Comparison of ENCODE assay signal across 9 cellular contexts in the genomic region with DNA sequence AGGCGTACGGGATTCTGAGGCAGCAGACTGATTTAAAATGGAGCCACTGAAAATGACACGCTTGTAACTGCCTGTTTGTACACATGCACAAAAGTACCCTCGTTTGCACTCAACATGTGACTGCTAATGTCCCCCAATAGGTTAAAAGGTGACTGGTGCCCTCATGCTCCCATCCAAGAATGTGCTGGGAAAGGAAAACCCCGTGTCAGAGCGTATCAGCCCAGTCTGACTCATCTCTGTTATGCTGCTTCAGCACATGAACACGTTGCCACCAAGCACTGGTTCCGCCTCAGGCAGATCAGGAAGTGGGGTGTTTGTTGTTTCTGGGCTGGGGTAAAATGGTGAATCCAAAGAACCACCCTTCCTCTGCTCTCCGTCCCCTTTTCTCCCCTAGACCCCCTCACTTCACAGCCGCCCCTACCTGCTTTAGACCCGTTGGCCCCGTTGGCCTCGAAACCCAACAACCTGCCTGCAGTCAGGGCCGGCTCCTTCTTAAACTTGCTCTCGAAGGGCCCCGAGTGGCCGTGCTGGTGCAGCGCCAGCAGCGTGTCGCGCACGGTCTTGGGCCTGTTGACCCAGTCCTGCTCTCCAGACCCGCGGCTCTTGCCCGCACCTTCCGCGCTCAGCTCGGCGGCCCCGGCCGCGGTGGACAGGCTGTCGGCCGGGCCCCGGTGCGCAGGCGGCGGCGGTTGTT. TPM values are rescaled to one million over a fixed set of nuclear protein-coding genes. Genes with fewer than 3 reads are reported as not detected.
DNase-seq lines count a peak whose midpoint lies in the region; ATAC-seq, FAIRE-seq and TF ChIP-seq lines count a peak whose summit lies in the region.
"Had no signal": no experiment of that assay in that cellular context is flagged by ENCODE, and none has a peak within 500 bp of the region (broad histone marks: within the 10 kb centered on the region; RNA-seq: fewer than 3 reads in every experiment).

No MANE protein-coding gene starts in this region.

- no peak for TF ChIP-seq RAD21 in Ishikawa (IDR thresholded peaks at IDR 0.05; ENCODE audit: low read depth)

- H3K4me1 ChIP-seq in CD4-positive, CD25-positive, alpha-beta regulatory T cell (ENCODE audit: control insufficient read depth, insufficient read depth, low read length, poor library complexity, severe bottlenecking) = peaks cover 72% of the 10 kb centered on the region
- H3K4me1 ChIP-seq in SJSA1 (replicated peaks) (peaks cover 64% of the 10 kb centered on the region), tibial artery (peaks cover 0 to 40% (median 23%) of the 10 kb centered on the region in 4 donors)

- H3K27ac Mint-ChIP-seq in CD4-positive, CD25-positive, alpha-beta regulatory T cell = peak overlapping the region; percentile 99 to 100 (median 99)

- ATAC-seq in CD4-positive, CD25-positive, alpha-beta regulatory T cell (ENCODE audit: low read depth in 2 of 2) = peak; percentile 53 to 58
- ATAC-seq in GM19467 (IDR thresholded peaks at IDR 0.05; ENCODE audit: unreplicated experiment) = peak; percentile 28

- no peak for TF ChIP-seq EP300 in Ishikawa (IDR thresholded peaks at IDR 0.05; ENCODE audit: borderline replicate concordance)

- peaks cover 15% of the 10 kb centered on the region for H3K36me3 ChIP-seq in CD4-positive, CD25-positive, alpha-beta regulatory T cell (ENCODE audit: control insufficient read depth, insufficient read depth, low read length)
- H3K36me3 ChIP-seq in SJSA1 (peaks cover 59% of the 10 kb centered on the region), tibial artery (peaks cover 22 to 31% (median 28%) of the 10 kb centered on the region in 3 donors)

- no peak for FAIRE-seq in frontal cortex (lab: Jason Lieb, UNC)
- FAIRE-seq: endometrium had no signal

- DNase-seq in CD4-positive, CD25-positive, alpha-beta regulatory T cell = peak; percentile 82 to 91 (median 83)
- peak; percentile 90 to 91 for DNase-seq in SJSA1 (ENCODE audit: low read depth in 1 of 2, low spot score in 2 of 2)
- peak in 3 of 4 experiments; percentile 28 to 66 (median 64) for DNase-seq in activated naive CD4-positive, alpha-beta T cell (lab: John Stamatoyannopoulos, UW)
- DNase-seq in frontal cortex (ENCODE audit: low spot score in 2 of 2) = peak; percentile 54 to 64
- DNase-seq in occipital lobe (lab: John Stamatoyannopoulos, UW) = peak; percentile 69
- DNase-seq in tibial artery = peak; percentile 90

- H3K4me1 Mint-ChIP-seq in CD4-positive, CD25-positive, alpha-beta regulatory T cell = peaks cover 36 to 60% (median 50%) of the 10 kb centered on the region in 4 donors

- no peaks in the 10 kb centered on the region for H3K27me3 ChIP-seq in CD4-positive, CD25-positive, alpha-beta regulatory T cell (ENCODE audit: control insufficient read depth, insufficient read depth, low read length)
- H3K27me3 ChIP-seq in SJSA1 (replicated peaks) (no peaks in the 10 kb centered on the region), tibial artery (no peaks in the 10 kb centered on the region)

- peak overlapping the region; percentile 99 for H3K4me3 ChIP-seq in CD4-positive, CD25-positive, alpha-beta regulatory T cell (ENCODE audit: low read depth, low read length)
- H3K4me3 ChIP-seq in SJSA1 (peak overlapping the region; percentile 71), tibial artery (peak overlapping the region; percentile 75 to 94)

- TF ChIP-seq CTCF in tibial artery (IDR thresholded peaks at IDR 0.05) = peak in 1 of 2 experiments; percentile 13

- intact Hi-C loops in tibial artery (cut with DNase I; ENCODE audit: low total_unique reads) = no loop called here

- H3K9me3 ChIP-seq in CD4-positive, CD25-positive, alpha-beta regulatory T cell (ENCODE audit: control insufficient read depth in 2 of 2, low read length in 2 of 2) = no peaks in the 10 kb centered on the region
- no peaks in the 10 kb centered on the region for H3K9me3 ChIP-seq in SJSA1 (replicated peaks)
- no peaks in the 10 kb centered on the region for H3K9me3 ChIP-seq in tibial artery

- H3K27ac ChIP-seq in CD4-positive, CD25-positive, alpha-beta regulatory T cell (ENCODE audit: insufficient read depth, low read length, poor library complexity, severe bottlenecking) = peak overlapping the region; percentile 98
- H3K27ac ChIP-seq in SJSA1 = peak overlapping the region; percentile 88
- peak overlapping the region; percentile 95 to 98 for H3K27ac ChIP-seq in tibial artery

- peaks cover 0 to 2% (median 0%) of the 10 kb centered on the region in 7 donors for H3K9me3 Mint-ChIP-seq in CD4-positive, CD25-positive, alpha-beta regulatory T cell

- H3K27me3 Mint-ChIP-seq in CD4-positive, CD25-positive, alpha-beta regulatory T cell = peaks cover 16% of the 10 kb centered on the region

- H3K36me3 Mint-ChIP-seq in CD4-positive, CD25-positive, alpha-beta regulatory T cell = peaks cover 33% of the 10 kb centered on the region

- H3K4me3 Mint-ChIP-seq in CD4-positive, CD25-positive, alpha-beta regulatory T cell = peak overlapping the region; percentile 96 to 98 (median 96)

TF ChIP-seq in Ishikawa, 13 proteins besides CTCF, POLR2A, EP300 and RAD21:
- TF ChIP-seq EGR1 (IDR thresholded peaks at IDR 0.05) = no peak
- TF ChIP-seq, protein P1, sequence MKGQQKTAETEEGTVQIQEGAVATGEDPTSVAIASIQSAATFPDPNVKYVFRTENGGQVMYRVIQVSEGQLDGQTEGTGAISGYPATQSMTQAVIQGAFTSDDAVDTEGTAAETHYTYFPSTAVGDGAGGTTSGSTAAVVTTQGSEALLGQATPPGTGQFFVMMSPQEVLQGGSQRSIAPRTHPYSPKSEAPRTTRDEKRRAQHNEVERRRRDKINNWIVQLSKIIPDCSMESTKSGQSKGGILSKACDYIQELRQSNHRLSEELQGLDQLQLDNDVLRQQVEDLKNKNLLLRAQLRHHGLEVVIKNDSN (IDR thresholded peaks at IDR 0.05) = no peak
- no peak for TF ChIP-seq FOXM1 (IDR thresholded peaks at IDR 0.05; ENCODE audit: borderline replicate concordance, low read depth)
- no peak for TF ChIP-seq CEBPB (IDR thresholded peaks at IDR 0.05)
- TF ChIP-seq MAX (IDR thresholded peaks at IDR 0.05) = peak; percentile 81
- no peak for TF ChIP-seq REST (IDR thresholded peaks at IDR 0.05; ENCODE audit: low read depth)
- TF ChIP-seq TCF12 (IDR thresholded peaks at IDR 0.05; ENCODE audit: low read depth) = no peak
- no peak for TF ChIP-seq TAF1 (IDR thresholded peaks at IDR 0.05; ENCODE audit: low read depth)
- no peak for TF ChIP-seq NFIC (IDR thresholded peaks at IDR 0.05)

RNA-seq across cellular contexts. Expression of gene IRF2BP2, which starts 1.8 kb away (rescaled TPM):
- total RNA-seq in CD4-positive, CD25-positive, alpha-beta regulatory T cell = 375 TPM
- 10 to 100 TPM; 21.1 to 36.0 (median 24.2) TPM for polyA plus RNA-seq in CD4-positive, CD25-positive, alpha-beta regulatory T cell
- total RNA-seq in SJSA1 (2014; rRNA removed; shearing (Covaris generic)) = 42.1 and 60.8 TPM in 2 replicates
- total RNA-seq in frontal cortex (97.0 TPM), occipital lobe (140 TPM)

Comparison
In these comparisons a context has a peak if more than half of its experiments do, and no peak if none do; other contexts are left out.
1. Peak in every context shown above with its lines: DNase-seq, ATAC-seq, H3K4me3 ChIP-seq and H3K27ac ChIP-seq.